In the genomic region with DNA sequence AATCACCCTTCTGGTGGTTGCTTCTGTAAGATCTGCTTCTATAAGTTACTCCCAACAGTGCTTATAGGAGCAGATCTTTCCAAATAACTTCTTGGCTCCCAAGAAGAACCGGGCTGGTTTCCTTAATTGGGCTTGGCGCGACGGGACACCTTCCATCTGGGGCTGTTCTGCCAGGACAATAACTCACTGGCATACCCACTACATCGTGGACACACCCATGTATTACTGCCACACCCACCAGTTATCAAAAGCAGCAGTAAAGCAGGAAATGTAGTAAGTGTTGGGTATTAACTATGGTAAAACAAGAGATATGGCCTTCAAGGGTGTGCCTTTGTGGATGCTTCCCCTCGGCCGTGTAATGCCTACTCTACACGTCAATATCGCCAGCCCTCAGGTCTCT, we compare ENCODE assay signal across 25 cellular contexts. TPM values are rescaled to one million over a fixed set of nuclear protein-coding genes. Genes with fewer than 3 reads are reported as not detected.
DNase-seq lines count a peak whose midpoint lies in the region; ATAC-seq and TF ChIP-seq lines count a peak whose summit lies in the region.
"Had no signal": no experiment of that assay in that cellular context is flagged by ENCODE, and none has a peak within 500 bp of the region (broad histone marks: within the 10 kb centered on the region; RNA-seq: fewer than 3 reads in every experiment).

No MANE protein-coding gene starts in this region.

- no peaks in the 10 kb centered on the region for H3K9me3 ChIP-seq in HEK293 (ENCODE audit: control insufficient read depth, insufficient read depth, low read depth, low read length)
- no peaks in the 10 kb centered on the region for H3K9me3 ChIP-seq in naive thymus-derived CD4-positive, alpha-beta T cell (ENCODE audit: control insufficient read depth in 2 of 3, low read length in 3 of 3)
- H3K9me3 ChIP-seq in CD4-positive, alpha-beta memory T cell (ENCODE audit: control insufficient read depth in 1 of 2, low read length in 2 of 2) = no peaks in the 10 kb centered on the region
- H3K9me3 ChIP-seq: neutrophil, psoas muscle had no signal

- peaks cover 24% of the 10 kb centered on the region for H3K4me1 ChIP-seq in HEK293 (ENCODE audit: control insufficient read depth, insufficient read depth, low read length)
- H3K4me1 ChIP-seq in naive thymus-derived CD4-positive, alpha-beta T cell (ENCODE audit: control insufficient read depth in 2 of 2, insufficient read depth in 2 of 2, low read length in 2 of 2) = no peaks in the 10 kb centered on the region
- H3K4me1 ChIP-seq in CD4-positive, alpha-beta memory T cell (ENCODE audit: insufficient read depth, low read length) = no peaks in the 10 kb centered on the region
- H3K4me1 ChIP-seq: psoas muscle had no signal

- H3K27ac Mint-ChIP-seq in naive thymus-derived CD4-positive, alpha-beta T cell = no peak overlapping the region
- no peak overlapping the region for H3K27ac Mint-ChIP-seq in CD4-positive, alpha-beta memory T cell
- H3K27ac Mint-ChIP-seq: activated naive CD4-positive, alpha-beta T cell treated with anti-CD3 and anti-CD28 coated beads for 36 hours; CD8-positive, alpha-beta T cell had no signal

- no peaks in the 10 kb centered on the region for H3K36me3 Mint-ChIP-seq in naive thymus-derived CD4-positive, alpha-beta T cell
- no peaks in the 10 kb centered on the region for H3K36me3 Mint-ChIP-seq in CD4-positive, alpha-beta memory T cell
- H3K36me3 Mint-ChIP-seq: CD8-positive, alpha-beta T cell had no signal

- no peaks in the 10 kb centered on the region for H3K9me3 Mint-ChIP-seq in naive thymus-derived CD4-positive, alpha-beta T cell
- peaks cover 0 to 3% (median 0%) of the 10 kb centered on the region in 8 donors for H3K9me3 Mint-ChIP-seq in CD4-positive, alpha-beta memory T cell
- H3K9me3 Mint-ChIP-seq: activated naive CD4-positive, alpha-beta T cell treated with anti-CD3 and anti-CD28 coated beads for 36 hours; activated T-cell treated with anti-CD3 and anti-CD28 coated beads, Interleukin-2, amount 50 U/mL, for 4 hours; CD8-positive, alpha-beta T cell had no signal

- CTCF ChIA-PET in HEK293 (lab: Yijun Ruan, JAX) = interaction anchor here (1.6 kb wide), 1 partner anchor 14 kb away, joined by 11 read pairs; no protein-coding TSS in a partner anchor
- CTCF ChIA-PET in naive thymus-derived CD4-positive, alpha-beta T cell (lab: Charles Lee) = no interaction called here
- CTCF ChIA-PET in CD4-positive, alpha-beta memory T cell (lab: Charles Lee; ENCODE audit: partially characterized antibody) = no interaction called here

- intact Hi-C loops in naive thymus-derived CD4-positive, alpha-beta T cell (cut with micrococcal nuclease) = no loop called here
- intact Hi-C loops in CD4-positive, alpha-beta memory T cell (cut with micrococcal nuclease) = no loop called here

- H3K36me3 ChIP-seq in HEK293 (ENCODE audit: control insufficient read depth in 2 of 2, insufficient read depth in 1 of 2, low read length in 2 of 2) = no peaks in the 10 kb centered on the region
- no peaks in the 10 kb centered on the region for H3K36me3 ChIP-seq in naive thymus-derived CD4-positive, alpha-beta T cell (ENCODE audit: control insufficient read depth in 2 of 3, insufficient read depth in 3 of 3, low read length in 3 of 3)
- H3K36me3 ChIP-seq in brain microvascular endothelial cell (replicated peaks) = no peaks in the 10 kb centered on the region
- H3K36me3 ChIP-seq in CD4-positive, alpha-beta memory T cell (ENCODE audit: insufficient read depth, low read length) = no peaks in the 10 kb centered on the region
- H3K36me3 ChIP-seq: cardiac muscle cell, neutrophil had no signal

- peak; percentile 21 for TF ChIP-seq POLR2A in erythroblast (IDR thresholded peaks at IDR 0.05; ENCODE audit: low read length)

- no peaks in the 10 kb centered on the region for H3K27me3 ChIP-seq in naive thymus-derived CD4-positive, alpha-beta T cell (ENCODE audit: control insufficient read depth in 2 of 2, insufficient read depth in 2 of 2, low read length in 2 of 2)
- H3K27me3 ChIP-seq in brain microvascular endothelial cell (replicated peaks) = no peaks in the 10 kb centered on the region
- H3K27me3 ChIP-seq in CD4-positive, alpha-beta memory T cell (ENCODE audit: insufficient read depth, low read length) = no peaks in the 10 kb centered on the region
- H3K27me3 ChIP-seq: cardiac muscle cell, neutrophil had no signal

- H3K27me3 Mint-ChIP-seq in naive thymus-derived CD4-positive, alpha-beta T cell = peaks cover 0 to 13% (median 0%) of the 10 kb centered on the region in 5 donors
- H3K27me3 Mint-ChIP-seq in CD4-positive, alpha-beta memory T cell = peaks cover 2 to 6% of the 10 kb centered on the region in 2 donors

- H3K27ac ChIP-seq in HEK293 (ENCODE audit: extremely low read depth, low read depth, low read length) = no peak overlapping the region
- no peak overlapping the region for H3K27ac ChIP-seq in naive thymus-derived CD4-positive, alpha-beta T cell (ENCODE audit: low read depth, low read length)
- no peak overlapping the region for H3K27ac ChIP-seq in brain microvascular endothelial cell
- H3K27ac ChIP-seq in CD4-positive, alpha-beta memory T cell (ENCODE audit: low read depth, low read length) = no peak overlapping the region
- H3K27ac ChIP-seq: cardiac muscle cell, neutrophil, psoas muscle, RWPE1 had no signal

- POLR2A ChIA-PET in HEK293 (lab: Yijun Ruan, JAX) = no interaction called here
- POLR2A ChIA-PET in naive thymus-derived CD4-positive, alpha-beta T cell (lab: Charles Lee) = no interaction called here
- POLR2A ChIA-PET in CD4-positive, alpha-beta memory T cell (lab: Charles Lee; ENCODE audit: partially characterized antibody) = no interaction called here

- TF ChIP-seq CTCF in HEK293 (tag by site-specific recombination; IDR thresholded peaks at IDR 0.05) (no peak), brain microvascular endothelial cell (IDR thresholded peaks at IDR 0.05; ENCODE audit: low read depth, low read length, missing control alignments) (no peak)

- H3K4me1 Mint-ChIP-seq in naive thymus-derived CD4-positive, alpha-beta T cell = no peaks in the 10 kb centered on the region
- no peaks in the 10 kb centered on the region for H3K4me1 Mint-ChIP-seq in CD4-positive, alpha-beta memory T cell

- DNase-seq in NCI-H748 (lab: John Stamatoyannopoulos, UW; ENCODE audit: unreplicated experiment) (peak; percentile 91), erythroblast (lab: John Stamatoyannopoulos, UW) (peak; percentile 61 to 82), germinal center (ENCODE audit: low spot score) (no peak), brain microvascular endothelial cell (no peak)
- DNase-seq in naive thymus-derived CD4-positive, alpha-beta T cell = no peak
- no peak for DNase-seq in CD4-positive, alpha-beta memory T cell
- DNase-seq: activated CD4-positive, alpha-beta T cell treated with anti-CD3 and anti-CD28 coated beads for 1 hour; activated CD8-positive, alpha-beta memory T cell treated with anti-CD3 and anti-CD28 coated beads for 24 hours; activated naive CD4-positive, alpha-beta T cell treated with anti-CD3 and anti-CD28 coated beads for 36 hours; activated T-cell treated with anti-CD3 and anti-CD28 coated beads, Interleukin-2, amount 50 U/mL, for 4 hours; amygdala; CD8-positive, alpha-beta T cell; DMS79 treated with DMSO at 0.1 percent for 48 hours; islet precursor cell; NCI-H146; NCI-H524; psoas muscle; stimulated activated CD4-positive, alpha-beta T cell treated with anti-CD3 and anti-CD28 coated beads, Interleukin-4, amount 100 ng/mL, for 1 hour; stimulated activated naive CD4-positive, alpha-beta T cell; T-helper 9 cell had no signal

- no peak overlapping the region for H3K4me3 ChIP-seq in HEK293 (ENCODE audit: low read depth, low read length)
- no peak overlapping the region for H3K4me3 ChIP-seq in naive thymus-derived CD4-positive, alpha-beta T cell (ENCODE audit: low read length)
- H3K4me3 ChIP-seq in brain microvascular endothelial cell (ENCODE audit: low read depth, low read length) = no peak overlapping the region
- no peak overlapping the region for H3K4me3 ChIP-seq in CD4-positive, alpha-beta memory T cell (ENCODE audit: low read length in 2 of 2)
- H3K4me3 ChIP-seq: cardiac muscle cell, psoas muscle had no signal

- H3K4me3 Mint-ChIP-seq in naive thymus-derived CD4-positive, alpha-beta T cell = no peak overlapping the region
- H3K4me3 Mint-ChIP-seq in CD4-positive, alpha-beta memory T cell = no peak overlapping the region
- H3K4me3 Mint-ChIP-seq: activated naive CD4-positive, alpha-beta T cell treated with anti-CD3 and anti-CD28 coated beads for 36 hours; activated T-cell treated with anti-CD3 and anti-CD28 coated beads, Interleukin-2, amount 50 U/mL, for 4 hours; CD8-positive, alpha-beta T cell had no signal

- peak; percentile 26 for ATAC-seq in naive thymus-derived CD4-positive, alpha-beta T cell
- no peak for ATAC-seq in HG03135 (IDR thresholded peaks at IDR 0.05; ENCODE audit: unreplicated experiment)
- ATAC-seq: activated T-cell treated with anti-CD3 and anti-CD28 coated beads, Interleukin-2, amount 50 U/mL, for 4 hours; CD8-positive, alpha-beta T cell; psoas muscle had no signal

- in situ Hi-C loops in brain microvascular endothelial cell (cut with HindIII; ENCODE audit: low pct_ligation_motif_present, low sequenced_read_pairs) = no loop called here

TF ChIP-seq in HEK293, 187 proteins besides CTCF, POLR2A, EP300 and RAD21 (continues in another document):
- no peak for TF ChIP-seq ZNF140 (tag by site-specific recombination; IDR thresholded peaks at IDR 0.05)
- no peak for TF ChIP-seq ZBTB8A (tag by site-specific recombination; IDR thresholded peaks at IDR 0.05)
- TF ChIP-seq ZNF404 (tag by site-specific recombination; IDR thresholded peaks at IDR 0.05) = no peak
- TF ChIP-seq ZNF239 (tag by site-specific recombination; IDR thresholded peaks at IDR 0.05) = no peak
- no peak for TF ChIP-seq ZNF433 (tag by site-specific recombination; IDR thresholded peaks at IDR 0.05; ENCODE audit: low read depth)
- TF ChIP-seq ZNF37A (tag by site-specific recombination; IDR thresholded peaks at IDR 0.05) = no peak
- 0 out of 2 replicates have a peak, but pooled peaks have one; percentile 37 for TF ChIP-seq ZNF600 (tag by site-specific recombination; IDR thresholded peaks at IDR 0.05)
- peak; percentile 47 for TF ChIP-seq KLF9 (tag by site-specific recombination; IDR thresholded peaks at IDR 0.05; ENCODE audit: low read depth)
- TF ChIP-seq, protein P1, sequence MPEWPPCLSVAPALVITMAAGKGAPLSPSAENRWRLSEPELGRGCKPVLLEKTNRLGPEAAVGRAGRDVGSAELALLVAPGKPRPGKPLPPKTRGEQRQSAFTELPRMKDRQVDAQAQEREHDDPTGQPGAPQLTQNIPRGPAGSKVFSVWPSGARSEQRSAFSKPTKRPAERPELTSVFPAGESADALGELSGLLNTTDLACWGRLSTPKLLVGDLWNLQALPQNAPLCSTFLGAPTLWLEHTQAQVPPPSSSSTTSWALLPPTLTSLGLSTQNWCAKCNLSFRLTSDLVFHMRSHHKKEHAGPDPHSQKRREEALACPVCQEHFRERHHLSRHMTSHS (tag by site-specific recombination; IDR thresholded peaks at IDR 0.05) = no peak
- TF ChIP-seq ZNF112 (tag by site-specific recombination; IDR thresholded peaks at IDR 0.05) = no peak

RNA-seq across cellular contexts. Expression of a gene that starts 24.7 kb away (rescaled TPM):
- total RNA-seq in naive thymus-derived CD4-positive, alpha-beta T cell = under 1 TPM in 2 of 5 experiments, not detected in 3; 0.16 to 0.17 TPM
- polyA plus RNA-seq in naive thymus-derived CD4-positive, alpha-beta T cell = under 1 TPM in 1 of 2 donors, not detected in 1; 0.01 TPM
- total RNA-seq in CD4-positive, alpha-beta memory T cell = not detected
- polyA plus RNA-seq in CD4-positive, alpha-beta memory T cell = not detected
- total RNA-seq: CD8-positive, alpha-beta T cell had no signal

Comparison
In these comparisons a context has a peak if more than half of its experiments do, and no peak if none do; other contexts are left out.
1. DNase-seq: peak in NCI-H748 (single experiment) and erythroblast (2 of 2); none in naive thymus-derived CD4-positive, alpha-beta T cell (0 of 9), germinal center (single experiment), brain microvascular endothelial cell (single experiment) and CD4-positive, alpha-beta memory T cell (0 of 5).